8 cellular contexts compared by ENCODE assay signal in the genomic region with DNA sequence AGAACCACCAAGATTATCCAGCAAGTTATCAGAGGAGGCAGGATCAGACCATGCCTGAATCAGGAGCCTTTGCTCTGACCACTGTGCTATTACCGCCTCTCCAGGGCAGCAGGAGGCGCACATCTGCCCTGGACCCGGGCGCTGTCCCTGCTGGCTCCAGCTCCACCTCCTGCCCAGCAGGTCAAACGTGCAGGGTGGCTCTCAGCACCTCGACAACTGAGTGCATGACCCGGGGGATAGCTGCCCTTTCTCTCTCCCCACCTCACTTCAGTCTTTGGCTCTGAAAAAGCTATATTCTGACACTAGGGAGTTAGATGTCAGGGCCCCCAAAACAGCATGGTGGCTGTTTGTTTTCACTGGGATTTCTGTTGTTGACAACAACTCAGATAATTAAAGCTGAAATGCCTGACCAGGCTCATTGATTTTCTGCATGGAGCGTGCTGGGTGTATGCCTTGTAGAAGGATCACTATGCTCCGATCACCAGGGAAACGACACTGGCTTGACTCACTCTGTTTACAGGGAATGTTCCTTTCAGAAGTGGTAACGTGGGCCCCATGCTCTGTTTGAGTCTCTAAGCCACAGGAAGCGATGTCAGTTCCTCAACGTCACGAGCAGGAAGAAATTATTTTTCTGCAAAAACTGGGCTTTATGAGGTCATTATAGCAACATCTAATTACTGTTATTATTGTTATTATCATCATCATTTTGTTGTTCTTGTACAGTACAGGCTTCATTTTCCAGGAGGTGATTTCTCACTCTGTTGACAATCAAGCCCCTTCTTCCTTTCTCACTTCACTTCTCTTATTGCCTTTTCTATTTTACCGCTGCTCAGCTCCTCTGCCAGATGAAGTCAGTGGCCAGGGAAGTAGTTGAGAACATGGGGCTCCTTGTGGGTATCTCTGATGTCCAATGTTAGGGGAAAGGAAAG.
DNase-seq lines count a peak whose midpoint lies in the region; ATAC-seq and TF ChIP-seq lines count a peak whose summit lies in the region.

No MANE protein-coding gene starts in this region.

- peaks cover 2% of the 10 kb centered on the region for H3K36me3 Mint-ChIP-seq in memory B cell

- H3K27me3 Mint-ChIP-seq in memory B cell = peaks cover 4% of the 10 kb centered on the region

- peak; percentile 47 for TF ChIP-seq CTCF in GM10266 (IDR thresholded peaks at IDR 0.05; ENCODE audit: control insufficient read depth, insufficient read depth, low read depth, missing control alignments)

- H3K4me3 Mint-ChIP-seq in memory B cell = peak overlapping the region; percentile 67

- H3K9me3 Mint-ChIP-seq in memory B cell = no peaks in the 10 kb centered on the region

- peaks cover 30% of the 10 kb centered on the region for H3K4me1 Mint-ChIP-seq in memory B cell

- peak; percentile 24 for DNase-seq in GM10266 (ENCODE audit: extremely low spot score)
- DNase-seq in NCI-H226 = peak; percentile 74
- peak; percentile 58 to 59 for DNase-seq in activated CD4-positive, alpha-beta T cell treated with anti-CD3 and anti-CD28 coated beads, Interleukin-2, amount 50 U/mL, for 4 hours
- DNase-seq in ecto neural progenitor cell (ENCODE audit: low spot score) = peak; percentile 76
- peak; percentile 38 to 42 for DNase-seq in memory B cell (ENCODE audit: low spot score in 2 of 2)
- DNase-seq in stimulated activated CD8-positive, alpha-beta memory T cell treated with anti-CD3 and anti-CD28 coated beads, Interleukin-12 subunit alpha, Interleukin-12 subunit beta, amount 100 ng/mL, for 1 hour (ENCODE audit: low read depth) = peak; percentile 61
- no peak for DNase-seq in cortex of kidney (lab: John Stamatoyannopoulos, UW)

- ATAC-seq in memory B cell (ENCODE audit: low read depth) (peak; percentile 76), GM19035 (IDR thresholded peaks at IDR 0.05; ENCODE audit: unreplicated experiment) (no peak)

- peak overlapping the region; percentile 96 for H3K27ac Mint-ChIP-seq in memory B cell
